26 cellular contexts compared by ENCODE assay signal in genomic region chr6:74347161-74347560, GRCh38.
"Had no signal": no experiment of that assay in that cellular context is flagged by ENCODE, and none has a peak within 500 bp of the region (broad histone marks: within the 10 kb centered on the region; RNA-seq: fewer than 3 reads in every experiment).

No MANE protein-coding gene starts in this region.

- H3K4me1 ChIP-seq: left lung, lower lobe of right lung, pancreas, prostate gland, spleen, suprapubic skin, tibial artery, upper lobe of right lung had no signal

- H3K36me3 ChIP-seq: left lung, lower lobe of right lung, pancreas, prostate gland, spleen, suprapubic skin, thoracic aorta, tibial artery, upper lobe of right lung had no signal

- H3K4me3 ChIP-seq: left lung, lower lobe of right lung, pancreas, prostate gland, spleen, suprapubic skin, thoracic aorta, tibial artery, upper lobe of right lung had no signal

- ATAC-seq: left colon; left lung; lower lobe of right lung; naive thymus-derived CD8-positive, alpha-beta T cell; pancreas; right cardiac atrium; sciatic nerve; stimulated activated effector memory CD8-positive, alpha-beta T cell treated with anti-CD3 and anti-CD28 coated beads, Interleukin-12 subunit alpha, Interleukin-12 subunit beta, amount 100 ng/mL, for 72 hours; upper lobe of right lung had no signal

- DNase-seq: hypothalamus; immature natural killer cell; kidney; left colon; left lung; lower lobe of right lung; mammary epithelial cell; mesenchymal stem cell; naive thymus-derived CD8-positive, alpha-beta T cell; nucleus accumbens; pancreas; posterior cingulate gyrus; retina; right cardiac atrium; small intestine; spleen; stimulated activated CD4-positive, alpha-beta T cell treated with anti-CD3 and anti-CD28 coated beads, Interleukin-4, amount 100 ng/mL, for 24 hours; stimulated activated naive CD4-positive, alpha-beta T cell; tibial artery; trophoblast cell; upper lobe of right lung had no signal

- H3K27ac ChIP-seq: left lung, lower lobe of right lung, pancreas, prostate gland, spleen, thoracic aorta, tibial artery, upper lobe of right lung had no signal

- H3K9me3 ChIP-seq: left lung, lower lobe of right lung, pancreas, prostate gland, spleen, suprapubic skin, thoracic aorta, tibial artery, upper lobe of right lung had no signal

- H3K27me3 ChIP-seq: left lung, pancreas, spleen, suprapubic skin, tibial artery, upper lobe of right lung had no signal
